In the genomic region with DNA sequence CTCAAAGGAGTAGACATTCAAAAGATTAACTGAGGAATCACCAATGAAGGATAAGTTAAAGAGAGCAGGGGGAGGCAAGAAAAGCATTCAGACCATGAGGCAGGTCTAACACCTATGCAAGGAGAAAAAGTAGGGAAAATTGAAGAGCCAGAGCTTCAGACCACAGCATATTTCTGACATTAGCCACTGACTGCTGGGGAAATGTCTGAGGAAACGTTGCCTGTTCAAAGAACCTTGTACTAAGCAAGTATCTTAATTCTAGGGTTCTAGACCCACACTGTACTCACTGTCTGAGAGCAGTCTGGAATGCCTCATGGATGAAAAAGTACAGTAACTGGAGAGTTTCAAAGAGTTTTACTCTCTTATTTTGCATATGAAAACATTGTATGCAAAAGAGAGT, we compare ENCODE assay signal across 23 cellular contexts. TPM values are rescaled to one million over a fixed set of nuclear protein-coding genes. Genes with fewer than 3 reads are reported as not detected.
DNase-seq lines count a peak whose midpoint lies in the region; ATAC-seq and TF ChIP-seq lines count a peak whose summit lies in the region.
"Had no signal": no experiment of that assay in that cellular context is flagged by ENCODE, and none has a peak within 500 bp of the region (broad histone marks: within the 10 kb centered on the region; RNA-seq: fewer than 3 reads in every experiment).

No MANE protein-coding gene starts in this region.

- no peaks in the 10 kb centered on the region for H3K36me3 Mint-ChIP-seq in HFFc6 (ENCODE audit: low read depth)
- H3K36me3 Mint-ChIP-seq: natural killer cell had no signal

- no peaks in the 10 kb centered on the region for H3K9me3 Mint-ChIP-seq in HFFc6
- H3K9me3 Mint-ChIP-seq: activated CD4-positive, alpha-beta T cell treated with anti-CD3 and anti-CD28 coated beads, Interleukin-2, amount 10 ng/mL, durations not matched to agents 24 days and 14 days had no signal

- H3K4me1 Mint-ChIP-seq in HFFc6 (ENCODE audit: low read depth), result peaks cover 13% of the 10 kb centered on the region
- H3K4me1 Mint-ChIP-seq: activated CD4-positive, alpha-beta T cell treated with anti-CD3 and anti-CD28 coated beads, Interleukin-2, amount 10 ng/mL, durations not matched to agents 24 days and 14 days; natural killer cell had no signal

- H3K4me3 Mint-ChIP-seq in HFFc6, result no peak overlapping the region
- H3K4me3 Mint-ChIP-seq: activated CD4-positive, alpha-beta T cell treated with anti-CD3 and anti-CD28 coated beads, Interleukin-2, amount 10 ng/mL, durations not matched to agents 24 days and 14 days; dendritic cell treated with granulocyte-macrophage colony-stimulating factor and Interleukin-4, amounts not matched to agents 40 ng/mL and 50 ng/mL, for 4 days; natural killer cell had no signal

- H3K4me3 ChIP-seq in astrocyte of the spinal cord (ENCODE audit: low read depth, low read length), result no peak overlapping the region
- H3K4me3 ChIP-seq: PC-9, transverse colon had no signal

- no peak overlapping the region for H3K27ac Mint-ChIP-seq in HFFc6
- H3K27ac Mint-ChIP-seq: activated CD4-positive, alpha-beta T cell treated with anti-CD3 and anti-CD28 coated beads, Interleukin-2, amount 10 ng/mL, durations not matched to agents 24 days and 14 days; dendritic cell treated with granulocyte-macrophage colony-stimulating factor and Interleukin-4, amounts not matched to agents 40 ng/mL and 50 ng/mL, for 4 days; natural killer cell had no signal

- peak; percentile 11 for DNase-seq in AG08396 (ENCODE audit: low spot score)
- DNase-seq in HFFc6, result peak; percentile 43
- peak; percentile 43 for DNase-seq in astrocyte of the spinal cord (ENCODE audit: low read depth, low spot score)
- DNase-seq in islet precursor cell, result peak; percentile 79
- no peak for DNase-seq in KG1 (lab: John Stamatoyannopoulos, UW)
- no peak for DNase-seq in SHP77 treated with DMSO at 0.1 percent for 48 hours (lab: John Stamatoyannopoulos, UW)
- DNase-seq in cortex of kidney (lab: John Stamatoyannopoulos, UW), result no peak
- DNase-seq: activated CD4-positive, alpha-beta T cell treated with anti-CD3 and anti-CD28 coated beads, Interleukin-2, amount 10 ng/mL, durations not matched to agents 24 days and 14 days; activated T-cell treated with anti-CD3 and anti-CD28 coated beads, Interleukin-2, amount 50 U/mL, for 1 hour; DMS53; natural killer cell; NCI-H1048; NCI-H1694 treated with DMSO at 0.1 percent for 48 hours; NCI-H2171; NCI-H510A treated with DMSO at 0.1 percent for 48 hours; PC-9; SIG-M5; small intestine; stimulated activated CD4-positive, alpha-beta T cell treated with anti-CD3 and anti-CD28 coated beads, Interleukin-1b, Interleukin-23, amount 100 ng/mL, for 48 hours; transverse colon had no signal

- H3K27me3 Mint-ChIP-seq in HFFc6 (ENCODE audit: insufficient read depth), result no peaks in the 10 kb centered on the region
- H3K27me3 Mint-ChIP-seq: activated CD4-positive, alpha-beta T cell treated with anti-CD3 and anti-CD28 coated beads, Interleukin-2, amount 10 ng/mL, durations not matched to agents 24 days and 14 days; dendritic cell treated with granulocyte-macrophage colony-stimulating factor and Interleukin-4, amounts not matched to agents 40 ng/mL and 50 ng/mL, for 4 days had no signal

- in situ Hi-C loops in astrocyte of the spinal cord (cut with HindIII; ENCODE audit: low sequenced_read_pairs), result no loop called here

- TF ChIP-seq CTCF in HFFc6 (IDR thresholded peaks at IDR 0.05) (no peak), astrocyte of the spinal cord (IDR thresholded peaks at IDR 0.05; ENCODE audit: low read depth, low read length) (no peak)

- no peak for ATAC-seq in HG02970 (IDR thresholded peaks at IDR 0.05; ENCODE audit: low FRiP score, unreplicated experiment)
- ATAC-seq: natural killer cell had no signal

RNA-seq across cellular contexts. Expression of a gene that starts 39.5 kb away (rescaled TPM):
- 10 to 100 TPM; 25.4 to 42.4 (median 34.7) TPM for total RNA-seq in HFFc6 (2021; fragmentation: NEBNext Ultra II Directional; extraction: Animal tissue kit (Norgen Biotek cat#: 25700))
- total RNA-seq: activated CD8-positive, alpha-beta memory T cell treated with anti-CD3 and anti-CD28 coated beads for 36 hours had no signal

Comparison
In these comparisons a context has a peak if more than half of its experiments do, and no peak if none do; other contexts are left out.
1. DNase-seq: peak in AG08396 (single experiment), HFFc6 (single experiment), astrocyte of the spinal cord (single experiment) and islet precursor cell (single experiment); none in KG1 (single experiment), SHP77 treated with DMSO at 0.1 percent for 48 hours (single experiment) and cortex of kidney (single experiment).